2 cellular contexts compared by ENCODE assay signal in the genomic region with DNA sequence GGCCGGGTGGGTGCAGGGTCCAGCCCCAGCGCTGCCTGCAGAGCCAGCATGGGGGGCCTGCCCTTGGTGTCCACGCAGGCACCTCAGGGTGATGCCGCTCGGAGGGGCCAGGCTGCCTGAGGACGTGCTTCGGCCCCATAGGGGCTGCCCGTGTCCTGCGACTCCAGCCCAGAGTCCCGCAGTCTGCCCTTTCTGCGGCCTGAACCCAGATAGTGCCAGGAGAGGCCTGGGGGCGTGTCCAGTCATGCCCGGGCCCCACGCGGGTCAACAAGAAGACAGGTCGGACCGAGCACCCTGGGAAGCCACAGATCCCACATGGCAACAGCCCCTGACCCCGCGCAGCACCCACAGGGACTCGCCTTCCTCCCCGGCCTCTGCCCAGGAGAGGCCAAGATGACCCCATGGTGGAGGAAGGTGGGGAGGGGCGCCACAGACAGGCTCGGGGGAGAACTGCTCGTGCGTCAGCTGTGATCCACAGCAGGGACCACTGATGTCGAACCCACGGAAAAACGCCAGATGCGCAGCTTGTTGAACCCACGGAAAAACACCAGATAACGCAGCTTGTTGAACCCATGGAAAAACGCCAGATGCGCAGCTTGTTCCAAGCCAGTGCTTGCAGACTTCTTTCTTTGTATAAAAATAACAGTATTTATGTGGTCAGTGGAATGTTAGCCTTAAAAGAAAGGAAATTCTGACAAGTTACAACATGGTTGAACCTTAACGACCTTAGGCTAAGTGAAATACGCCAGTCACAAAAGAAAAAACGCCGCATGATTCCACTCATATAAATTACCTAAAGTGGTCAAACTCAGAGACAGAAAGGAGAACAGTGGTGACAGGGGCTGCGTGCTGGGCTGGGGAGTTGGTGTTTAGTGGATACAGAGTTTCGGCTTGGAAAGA.
TF ChIP-seq lines count a peak whose summit lies in the region.

No MANE protein-coding gene starts in this region.

TF ChIP-seq in IMR-90, 13 proteins besides CTCF, POLR2A, EP300 and RAD21:
- TF ChIP-seq CEBPB (IDR thresholded peaks at IDR 0.05; ENCODE audit: low read depth, low read length), result no peak

TF ChIP-seq in H1, 55 proteins besides CTCF, POLR2A, EP300 and RAD21:
- TF ChIP-seq EGR1 (IDR thresholded peaks at IDR 0.05; ENCODE audit: borderline replicate concordance, low read depth, low read length) (0 out of 2 replicates have a peak, but pooled peaks have one; percentile 36), EZH2 (IDR thresholded peaks at IDR 0.05; ENCODE audit: low read depth, low read length, severe bottlenecking) (no peak)
